Comparison of ENCODE assay signal across 26 cellular contexts in the genomic region with DNA sequence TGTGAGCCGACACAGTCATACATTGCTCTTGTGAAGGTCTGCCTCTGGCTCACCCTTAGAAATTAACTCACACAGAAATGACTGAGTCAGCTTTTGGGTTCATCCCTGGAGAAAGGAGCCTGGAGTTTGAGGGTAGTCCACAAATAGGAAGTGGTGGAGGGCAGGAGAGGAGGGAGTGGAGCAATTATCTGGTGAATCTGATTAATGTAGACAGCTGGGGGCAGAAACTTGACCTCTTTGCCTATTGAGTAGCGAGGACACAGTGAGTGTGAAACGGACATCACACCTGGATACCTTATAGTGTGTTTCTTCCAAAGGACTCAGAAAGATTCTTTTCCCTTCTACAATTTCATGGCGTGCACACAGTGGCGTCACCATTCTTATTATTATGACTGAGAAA. TPM values are rescaled to one million over a fixed set of nuclear protein-coding genes. Genes with fewer than 3 reads are reported as not detected.
DNase-seq lines count a peak whose midpoint lies in the region; ATAC-seq, FAIRE-seq and TF ChIP-seq lines count a peak whose summit lies in the region.
"Had no signal": no experiment of that assay in that cellular context is flagged by ENCODE, and none has a peak within 500 bp of the region (broad histone marks: within the 10 kb centered on the region; RNA-seq: fewer than 3 reads in every experiment).

No MANE protein-coding gene starts in this region.

- no peak overlapping the region for H3K4me3 Mint-ChIP-seq in T-cell
- H3K4me3 Mint-ChIP-seq: CD14-positive monocyte; CD4-positive, alpha-beta T cell; CD8-positive, alpha-beta memory T cell; GM23338; H9 had no signal

- in situ Hi-C loops in K562 (cut with MboI) = no loop called here

- 34% methylated on average over 5 of the region's 5 CpGs for WGBS in A549 (ENCODE audit: missing lambda C conversion rate)
- 0% methylated on average over 4 of the region's 5 CpGs for WGBS in K562 (ENCODE audit: insufficient coverage, low coverage, missing lambda C conversion rate)
- WGBS in trophoblast cell (ENCODE audit: extremely low coverage, insufficient coverage, insufficient read length) = no CpG with 5 or more reads among the region's 5 CpGs
- WGBS in heart left ventricle, 4 donors = 72 to 81% (median 77%) methylated on average over 5 of the region's 5 CpGs

- H3K9me3 ChIP-seq in A549 (no peaks in the 10 kb centered on the region; the same call in 2 of the 3 replicates), K562 (replicated peaks; ENCODE audit: control insufficient read depth, insufficient read depth, low read depth, low read length) (no peaks in the 10 kb centered on the region), trophoblast cell (ENCODE audit: insufficient read depth, low read depth, low read length) (no peaks in the 10 kb centered on the region), heart left ventricle (peaks cover 0 to 5% (median 0%) of the 10 kb centered on the region in 12 donors)
- H3K9me3 ChIP-seq: BE2C had no signal

- H3K14ac ChIP-seq in trophoblast cell (ENCODE audit: low read length) = no peak overlapping the region

- H2AK5ac ChIP-seq in trophoblast cell (ENCODE audit: low read length) = peak overlapping the region; percentile 30

- H3K9me3 Mint-ChIP-seq in T-cell = peaks cover 0 to 3% (median 3%) of the 10 kb centered on the region in 3 donors
- H3K9me3 Mint-ChIP-seq: GM23338, H9 had no signal

- no peaks in the 10 kb centered on the region for H4K20me1 ChIP-seq in K562 (replicated peaks; ENCODE audit: control insufficient read depth, insufficient read depth, low read length)
- H4K20me1 ChIP-seq: BLaER1 treated with 17β-estradiol and CSF1 and Interleukin-3, amounts not matched to agents 10 nM and 100 nM had no signal

- H4K8ac ChIP-seq in trophoblast cell (ENCODE audit: low read depth, low read length) = peak overlapping the region; percentile 57

- H2BK5ac ChIP-seq in trophoblast cell (ENCODE audit: low read depth, low read length, poor library complexity) = no peak overlapping the region

- H2BK12ac ChIP-seq in trophoblast cell (ENCODE audit: low read length) = peak overlapping the region; percentile 11

- H3K4me2 ChIP-seq in A549 = no peak overlapping the region
- no peak overlapping the region for H3K4me2 ChIP-seq in K562 (ENCODE audit: insufficient read depth, low read length)
- H3K4me2 ChIP-seq in trophoblast cell (ENCODE audit: low read length) = no peak overlapping the region
- H3K4me2 ChIP-seq: BLaER1 treated with 17β-estradiol and CSF1 and Interleukin-3, amounts not matched to agents 10 nM and 100 nM; GM23338 had no signal

- H2AFZ ChIP-seq in K562 (ENCODE audit: low read depth, low read length) (no peak overlapping the region), trophoblast cell (ENCODE audit: insufficient read depth, low read length, poor library complexity) (no peak overlapping the region)
- H2AFZ ChIP-seq: GM23338 had no signal

- TF ChIP-seq RAD21 in A549 (conservative IDR thresholded peaks at IDR 0.05 in 1 of 2, IDR thresholded peaks at IDR 0.05 in 1 of 2) (no peak), K562 (CRISPR knock-in tag; conservative IDR thresholded peaks at IDR 0.05 in 1 of 2, IDR thresholded peaks at IDR 0.05 in 1 of 2) (no peak)

- POLR2A ChIA-PET in A549 (lab: Yijun Ruan, JAX) = no interaction called here
- POLR2A ChIA-PET in K562 (lab: Yijun Ruan, JAX) = interaction anchor here (0.6 kb wide), 1 partner anchor 497 kb away, joined by 3 read pairs; no protein-coding TSS in a partner anchor
- POLR2A ChIA-PET in T-cell (lab: Charles Lee) = no interaction called here

- TF ChIP-seq EP300 in A549 (IDR thresholded peaks at IDR 0.05) (no peak), K562 (IDR thresholded peaks at IDR 0.05; ENCODE audit: low read length) (no peak)

- peaks cover 12% of the 10 kb centered on the region for H3K79me1 ChIP-seq in trophoblast cell (ENCODE audit: low read length)

- no peaks in the 10 kb centered on the region for H3K4me1 ChIP-seq in A549
- no peaks in the 10 kb centered on the region for H3K4me1 ChIP-seq in K562 (replicated peaks in 1 of 2; ENCODE audit: control insufficient read depth in 2 of 2, insufficient read depth in 2 of 2, low read length in 2 of 2)
- H3K4me1 ChIP-seq in trophoblast cell (ENCODE audit: control insufficient read depth in 1 of 2, insufficient read depth in 2 of 2, low read length in 2 of 2) = peaks cover 6 to 8% of the 10 kb centered on the region in 2 experiments
- H3K4me1 ChIP-seq in heart left ventricle = no peaks in the 10 kb centered on the region
- H3K4me1 ChIP-seq: BE2C; BLaER1 treated with 17β-estradiol and CSF1 and Interleukin-3, amounts not matched to agents 10 nM and 100 nM had no signal

- no peak for TF ChIP-seq CTCF in A549 (IDR thresholded peaks at IDR 0.05)
- TF ChIP-seq CTCF in K562 (IDR thresholded peaks at IDR 0.05 in 2 of 3, conservative IDR thresholded peaks at IDR 0.05 in 1 of 3; ENCODE audit: insufficient read depth in 2 of 3, low read depth in 1 of 3, low read length in 3 of 3) = no peak
- TF ChIP-seq CTCF in heart left ventricle (IDR thresholded peaks at IDR 0.05) = no peak

- CTCF ChIA-PET in A549 (lab: Yijun Ruan, JAX) (interaction anchor here (0.6 to 1.0 kb wide), 2 partner anchors 10 to 15 kb away, joined by 3 read pairs; no protein-coding TSS in a partner anchor), K562 (lab: Yijun Ruan, JAX; ENCODE audit: low intra/inter-chr PET ratio) (no interaction called here), T-cell (lab: Charles Lee) (no interaction called here)

- ATAC-seq in A549 (no peak), K562 (no peak), HG03442 (IDR thresholded peaks at IDR 0.05; ENCODE audit: unreplicated experiment) (no peak), heart left ventricle (no peak), T-cell (replicated peaks in 1 of 4) (no peak), HG03521 (IDR thresholded peaks at IDR 0.05; ENCODE audit: unreplicated experiment) (no peak)
- ATAC-seq: GM23338, HCT116 had no signal

- FAIRE-seq in A549 (lab: Jason Lieb, UNC) = no peak
- FAIRE-seq in K562 (lab: Jason Lieb, UNC) = no peak
- FAIRE-seq: A204.1, D721Med, GM12891, GM18507 had no signal

- peaks cover 3 to 7% of the 10 kb centered on the region in 2 donors for H3K27me3 Mint-ChIP-seq in T-cell

- DNase-seq in A549 (ENCODE audit: low read depth in 1 of 2, low spot score in 1 of 2) (no peak), M059J (ENCODE audit: low read depth) (peak; percentile 49), K562 (ENCODE audit: extremely low read depth in 1 of 4, low spot score in 3 of 4) (no peak), trophoblast cell (no peak), heart left ventricle (no peak), T-cell (no peak)
- DNase-seq: ACHN; AML-193; BE2C; CD4-positive, alpha-beta T cell; CD8-positive, alpha-beta memory T cell; DMS 273 treated with DMSO at 0.1 percent for 48 hours; DMS79; GF-D8; H9 had no signal

- H2BK120ac ChIP-seq in trophoblast cell (ENCODE audit: insufficient read depth, low read length, poor library complexity) = peak overlapping the region; percentile 20

- H4K12ac ChIP-seq in trophoblast cell (ENCODE audit: low read depth, low read length) = no peak overlapping the region

- H3K9me1 ChIP-seq in K562 (ENCODE audit: control insufficient read depth, insufficient read depth, low read length) = no peaks in the 10 kb centered on the region

- no peak for TF ChIP-seq POLR2A in A549 (IDR thresholded peaks at IDR 0.05; ENCODE audit: low read length)
- TF ChIP-seq POLR2A in K562 (conservative IDR thresholded peaks at IDR 0.05) = no peak
- no peak for TF ChIP-seq POLR2A in heart left ventricle (IDR thresholded peaks at IDR 0.05)

- no peaks in the 10 kb centered on the region for H3K4me1 Mint-ChIP-seq in T-cell
- H3K4me1 Mint-ChIP-seq: CD14-positive monocyte; CD8-positive, alpha-beta memory T cell; GM23338 had no signal

- H3K18ac ChIP-seq in trophoblast cell (ENCODE audit: low read length) = no peak overlapping the region

- H3K27me3 ChIP-seq in K562 (ENCODE audit: control insufficient read depth in 2 of 2, insufficient read depth in 2 of 2, low read length in 2 of 2) (peaks cover 3 to 10% of the 10 kb centered on the region in 2 experiments; a peak in 3 of 5 replicates), trophoblast cell (ENCODE audit: insufficient read depth, low read length) (no peaks in the 10 kb centered on the region), heart left ventricle (peaks cover 0 to 8% (median 0%) of the 10 kb centered on the region in 9 donors)
- H3K27me3 ChIP-seq: BE2C; BLaER1 treated with 17β-estradiol and CSF1 and Interleukin-3, amounts not matched to agents 10 nM and 100 nM had no signal

- H3K36me3 ChIP-seq in K562 (ENCODE audit: control insufficient read depth, insufficient read depth, low read length) = no peaks in the 10 kb centered on the region
- H3K36me3 ChIP-seq in trophoblast cell (ENCODE audit: control insufficient read depth in 1 of 2, insufficient read depth in 2 of 2, low read length in 2 of 2) = no peaks in the 10 kb centered on the region
- H3K36me3 ChIP-seq in heart left ventricle = no peaks in the 10 kb centered on the region
- H3K36me3 ChIP-seq: BE2C; BLaER1 treated with 17β-estradiol and CSF1 and Interleukin-3, amounts not matched to agents 10 nM and 100 nM had no signal

- H4K91ac ChIP-seq in trophoblast cell (ENCODE audit: low read depth, low read length) = no peak overlapping the region

- H3K23ac ChIP-seq in trophoblast cell (ENCODE audit: low read length) = no peak overlapping the region

- H3K9ac ChIP-seq in K562 (ENCODE audit: insufficient read depth in 1 of 2, low read depth in 2 of 2, low read length in 2 of 2) (no peak overlapping the region), trophoblast cell (ENCODE audit: low read length) (no peak overlapping the region)
- H3K9ac ChIP-seq: BLaER1 treated with 17β-estradiol and CSF1 and Interleukin-3, amounts not matched to agents 10 nM and 100 nM had no signal

- no TSS peak for BruUV-seq in K562 (replicated peaks; lab: Mats Ljungman, UMichigan)

- intact Hi-C loops in K562 (cut with micrococcal nuclease) = no loop called here
- intact Hi-C loops in heart left ventricle (cut with DNase I) = loop anchor here in 1 of 10 donors (1.0 kb wide), 1 partner anchor 20 kb away; no protein-coding TSS in a partner anchor

- H3K27ac ChIP-seq in A549 (no peak overlapping the region), K562 (ENCODE audit: extremely low read depth, low read depth, low read length) (no peak overlapping the region), trophoblast cell (ENCODE audit: low read depth, low read length) (no peak overlapping the region), heart left ventricle (no peak overlapping the region)
- H3K27ac ChIP-seq: 22Rv1; BLaER1 treated with 17β-estradiol and CSF1 and Interleukin-3, amounts not matched to agents 10 nM and 100 nM had no signal

- H3K27ac Mint-ChIP-seq in T-cell = no peak overlapping the region
- H3K27ac Mint-ChIP-seq: CD14-positive monocyte; CD4-positive, alpha-beta T cell; CD8-positive, alpha-beta memory T cell; GM23338; H9 had no signal

- H3K36me3 Mint-ChIP-seq in T-cell = no peaks in the 10 kb centered on the region
- H3K36me3 Mint-ChIP-seq: CD14-positive monocyte; CD8-positive, alpha-beta memory T cell had no signal

- H3K4me3 ChIP-seq in A549 (no peak overlapping the region), K562 (no peak overlapping the region), trophoblast cell (ENCODE audit: low read depth, low read length) (no peak overlapping the region), heart left ventricle (no peak overlapping the region)
- H3K4me3 ChIP-seq: BLaER1 treated with 17β-estradiol and CSF1 and Interleukin-3, amounts not matched to agents 10 nM and 100 nM; GM23338 had no signal

- H3K79me2 ChIP-seq in K562 (ENCODE audit: control insufficient read depth, insufficient read depth, low read length) (no peaks in the 10 kb centered on the region), trophoblast cell (ENCODE audit: control insufficient read depth, insufficient read depth, low read length, poor library complexity) (no peaks in the 10 kb centered on the region)

- no peak overlapping the region for H3K4ac ChIP-seq in trophoblast cell (ENCODE audit: low read depth, low read length)

RNA-seq across cellular contexts. Expression of gene MSX2, which starts 48.5 kb away (rescaled TPM):
- 2.4 and 3.8 TPM in 2 replicates for polyA plus RNA-seq in A549 (2011; rRNA removed)
- polyA plus RNA-seq in A549 (2012; cell fraction: cytosol; rRNA removed) = 3.3 and 3.9 TPM in 2 replicates
- 3.3 and 3.5 TPM in 2 replicates for polyA plus RNA-seq in A549 (2012; cell fraction: nucleus; rRNA removed)
- 2.0 to 2.6 TPM (median 2.6 TPM) in 3 replicates for polyA plus RNA-seq in A549 (2017; fragmentation: RNase III; extraction: RNeasy Plus Mini Kit Qiagen cat#74134 plus additional on column Dnase treatment)
- polyA minus RNA-seq in A549 (2011; rRNA and poly(A)+ RNA removed) = 3.2 and 4.2 TPM in 2 replicates
- total RNA-seq in M059J (2014; rRNA removed; shearing (Covaris generic)) = not detected in 2 replicates
- not detected in 2 replicates for total RNA-seq in K562 (2011; cell fraction: chromatin; rRNA removed; ENCODE audit: low replicate concordance)
- not detected in 2 replicates for total RNA-seq in K562 (2011; cell fraction: nucleolus; rRNA removed)
- total RNA-seq in K562 (2011; cell fraction: nucleoplasm; rRNA removed) = not detected in 2 replicates
- total RNA-seq in K562 (2014; rRNA removed) = not detected in 2 replicates
- total RNA-seq in K562 (2014; rRNA removed; fragmentation: Illumina TruSeq; extraction: Trizol) = not detected in 2 replicates
- not detected in 2 replicates for total RNA-seq in K562 (2015; rRNA removed; fragmentation: Illumina TruSeq; extraction: Trizol)
- not detected in 2 replicates for total RNA-seq in K562 (2021)
- not detected in 2 replicates for polyA plus RNA-seq in K562 (2011; rRNA removed)
- not detected in 2 replicates for polyA plus RNA-seq in K562 (2011; cell fraction: cytosol; rRNA removed)
- not detected in 2 replicates for polyA plus RNA-seq in K562 (2011; cell fraction: nucleus; rRNA removed)
- not detected in 2 replicates for polyA plus RNA-seq in K562 (2012)
- not detected in 2 replicates for polyA plus RNA-seq in K562 (2014; fragmentation: Illumina TruSeq; extraction: Trizol)
- polyA plus RNA-seq in K562 (2014; fragmentation: Nextera tagmentation; extraction: Ambion mirVana) = not detected
- polyA plus RNA-seq in K562 (2014; rRNA removed) = not detected in 2 replicates
- polyA minus RNA-seq in K562 (2011; rRNA and poly(A)+ RNA removed) = not detected in 2 replicates
- not detected in 2 replicates for polyA minus RNA-seq in K562 (2011; cell fraction: cytosol; rRNA and poly(A)+ RNA removed)
- polyA minus RNA-seq in K562 (2011; cell fraction: nucleus; rRNA and poly(A)+ RNA removed) = not detected in 2 replicates
- polyA plus RNA-seq in trophoblast cell (2013) = 523 and 535 TPM in 2 replicates
- 1 to 10 TPM; 1.4 to 5.3 (median 2.0) TPM for total RNA-seq in heart left ventricle
- under 1 TPM; 0.73 to 0.80 TPM for polyA plus RNA-seq in heart left ventricle
- total RNA-seq in T-cell = not detected
- total RNA-seq: CD8-positive, alpha-beta memory T cell had no signal
- polyA plus RNA-seq: CD8-positive, alpha-beta memory T cell had no signal

Comparison
In these comparisons a context has a peak if more than half of its experiments do, and no peak if none do; other contexts are left out.
1. Of the 35 proteins assayed by ChIP-seq in both K562 and A549: peak only in K562: none; only in A549: MAFK; in both: none; in neither: 34.